In the genomic region with DNA sequence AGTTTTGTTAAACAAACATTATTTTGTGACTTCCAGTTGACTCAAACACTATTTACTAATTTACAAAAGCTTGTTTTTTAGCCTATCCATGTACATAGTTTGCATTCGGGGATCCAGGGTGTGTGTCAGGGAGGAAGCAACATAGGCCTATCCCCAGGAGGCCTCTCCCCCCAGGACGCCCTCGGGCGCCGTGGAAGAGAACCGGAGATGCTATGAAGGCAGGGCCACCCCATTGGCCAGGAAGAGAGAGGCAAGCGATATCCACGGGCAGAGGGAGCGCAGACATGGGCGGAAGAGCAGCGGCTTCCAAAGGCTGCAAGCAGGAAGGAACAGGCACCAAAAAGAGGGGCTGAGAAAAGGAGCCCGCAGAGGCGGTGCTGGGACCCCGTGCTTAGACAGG, we compare ENCODE assay signal across 9 cellular contexts. TPM values are rescaled to one million over a fixed set of nuclear protein-coding genes. Genes with fewer than 3 reads are reported as not detected.
"Had no signal": no experiment of that assay in that cellular context is flagged by ENCODE, and none has a peak within 500 bp of the region (broad histone marks: within the 10 kb centered on the region; RNA-seq: fewer than 3 reads in every experiment).

No MANE protein-coding gene starts in this region.

- H3K27ac ChIP-seq: HL-60 had no signal

- H3K4me3 Mint-ChIP-seq: HFFc6 had no signal

- H3K36me3 ChIP-seq: HAP-1 had no signal

- H3K4me1 ChIP-seq: HAP-1 had no signal

- H3K9me3 ChIP-seq: HAP-1 had no signal

- H3K4me3 ChIP-seq: HAP-1, K562 had no signal

- ATAC-seq: HCT116, HepG2, K562 had no signal

- DNase-seq: GOT3, H7, HFFc6, KG1 had no signal

- H3K27ac Mint-ChIP-seq: HFFc6 had no signal

RNA-seq across cellular contexts. Expression of a gene that starts 38.3 kb away (rescaled TPM):
- polyA plus RNA-seq: K562 had no signal
